ENCODE assay signal across 19 cellular contexts in genomic region chr15:84699538-84700191, GRCh38. TPM values are rescaled to one million over a fixed set of nuclear protein-coding genes. Genes with fewer than 3 reads are reported as not detected.
A peak's percentile ranks its signal among the peaks of the same experiment; 100 is the strongest.
DNase-seq lines count a peak whose midpoint lies in the region; ATAC-seq and TF ChIP-seq lines count a peak whose summit lies in the region.
"Had no signal": no experiment of that assay in that cellular context is flagged by ENCODE, and none has a peak within 500 bp of the region (broad histone marks: within the 10 kb centered on the region; RNA-seq: fewer than 3 reads in every experiment).

No MANE protein-coding gene starts in this region.

- no peak for TF ChIP-seq CTCF in endodermal cell (conservative IDR thresholded peaks at IDR 0.05)

- peaks cover 10% of the 10 kb centered on the region for H3K36me3 Mint-ChIP-seq in activated CD4-positive, alpha-beta T cell treated with anti-CD3 and anti-CD28 coated beads for 36 hours (ENCODE audit: low read depth)
- H3K36me3 Mint-ChIP-seq in endodermal cell (ENCODE audit: low read depth), result peaks cover 6% of the 10 kb centered on the region
- peaks cover 12% of the 10 kb centered on the region for H3K36me3 Mint-ChIP-seq in T-helper 2 cell treated with Interferon-gamma antibody and Interleukin-4, amounts not matched to agents 5 μg/mL and 100 μg/mL, for 36 hours (ENCODE audit: low read depth)

- peak; percentile 76 for ATAC-seq in activated CD4-positive, alpha-beta T cell treated with anti-CD3 and anti-CD28 coated beads for 36 hours
- ATAC-seq in stimulated activated naive CD8-positive, alpha-beta T cell treated with anti-CD3 and anti-CD28 coated beads, Interleukin-15, Interleukin-2, amounts not matched to agents 100 U/mL and 50 U/mL, for 24 hours, result peak; percentile 90
- ATAC-seq in stimulated activated naive CD8-positive, alpha-beta T cell treated with anti-CD3 and anti-CD28 coated beads, Interleukin-15, amount 100 ng/mL, for 72 hours, result no peak
- ATAC-seq: heart right ventricle had no signal

- POLR2A ChIA-PET in activated CD4-positive, alpha-beta T cell treated with anti-CD3 and anti-CD28 coated beads for 36 hours (lab: Charles Lee), result interaction anchor here (0.6 kb wide), 1 partner anchor 108 kb away, joined by 3 read pairs; no protein-coding TSS in a partner anchor

- H3K27me3 ChIP-seq in endodermal cell (ENCODE audit: control insufficient read depth, insufficient read depth, low read length, poor library complexity, severe bottlenecking), result no peaks in the 10 kb centered on the region
- H3K27me3 ChIP-seq: ascending aorta, heart right ventricle, SJCRH30 had no signal

- intact Hi-C loops in activated CD4-positive, alpha-beta T cell treated with anti-CD3 and anti-CD28 coated beads for 36 hours (cut with DNase I, micrococcal nuclease), result no loop called here

- DNase-seq in activated CD4-positive, alpha-beta T cell treated with anti-CD3 and anti-CD28 coated beads for 36 hours, result peak; percentile 24
- no peak for DNase-seq in activated CD4-positive, alpha-beta T cell treated with anti-CD3 and anti-CD28 coated beads, Interleukin-2, amount 50 U/mL, for 48 hours
- no peak for DNase-seq in stimulated activated naive CD8-positive, alpha-beta T cell treated with anti-CD3 and anti-CD28 coated beads, Interleukin-15, Interleukin-2, amounts not matched to agents 100 U/mL and 50 U/mL, for 24 hours
- no peak for DNase-seq in stimulated activated naive CD8-positive, alpha-beta T cell treated with anti-CD3 and anti-CD28 coated beads, Interleukin-15, amount 100 ng/mL, for 72 hours
- DNase-seq in endodermal cell, result no peak
- no peak for DNase-seq in T-helper 2 cell treated with Interferon-gamma antibody and Interleukin-4, amounts not matched to agents 5 μg/mL and 100 μg/mL, for 36 hours (ENCODE audit: low spot score)
- no peak for DNase-seq in HCEC 1CT
- DNase-seq in SK-N-DZ (ENCODE audit: low spot score), result no peak
- DNase-seq: activated CD4-positive, alpha-beta T cell treated with anti-CD3 and anti-CD28 coated beads for 1 hour; cerebellar nuclear complex; heart right ventricle; NCI-H1105 treated with DMSO at 0.1 percent for 48 hours; NCI-H69; PC-9; SJCRH30; stimulated activated CD4-positive, alpha-beta T cell treated with anti-CD3 and anti-CD28 coated beads, Interleukin-4, amount 100 ng/mL, for 1 hour had no signal

- H3K36me3 ChIP-seq in endodermal cell (ENCODE audit: control insufficient read depth, insufficient read depth, low read length), result peaks cover 20% of the 10 kb centered on the region
- H3K36me3 ChIP-seq: ascending aorta, heart right ventricle, thoracic aorta had no signal

- H3K9me3 Mint-ChIP-seq in activated CD4-positive, alpha-beta T cell treated with anti-CD3 and anti-CD28 coated beads for 36 hours (ENCODE audit: low read depth), result no peaks in the 10 kb centered on the region
- no peaks in the 10 kb centered on the region for H3K9me3 Mint-ChIP-seq in stimulated activated naive CD8-positive, alpha-beta T cell treated with anti-CD3 and anti-CD28 coated beads, Interleukin-15, amount 100 ng/mL, for 72 hours
- H3K9me3 Mint-ChIP-seq in endodermal cell, result no peaks in the 10 kb centered on the region
- no peaks in the 10 kb centered on the region for H3K9me3 Mint-ChIP-seq in T-helper 2 cell treated with Interferon-gamma antibody and Interleukin-4, amounts not matched to agents 5 μg/mL and 100 μg/mL, for 36 hours

- H3K27ac Mint-ChIP-seq in activated CD4-positive, alpha-beta T cell treated with anti-CD3 and anti-CD28 coated beads for 36 hours, result peak overlapping the region; percentile 76
- no peak overlapping the region for H3K27ac Mint-ChIP-seq in stimulated activated naive CD8-positive, alpha-beta T cell treated with anti-CD3 and anti-CD28 coated beads, Interleukin-15, amount 100 ng/mL, for 72 hours
- peak overlapping the region; percentile 53 for H3K27ac Mint-ChIP-seq in endodermal cell
- H3K27ac Mint-ChIP-seq in T-helper 2 cell treated with Interferon-gamma antibody and Interleukin-4, amounts not matched to agents 5 μg/mL and 100 μg/mL, for 36 hours, result no peak overlapping the region

- no peak overlapping the region for H3K9ac ChIP-seq in endodermal cell (ENCODE audit: extremely low read depth, low read length, poor library complexity, severe bottlenecking)
- H3K9ac ChIP-seq: parathyroid adenoma had no signal

- H3K27ac ChIP-seq in endodermal cell (ENCODE audit: low read depth, low read length), result no peak overlapping the region
- H3K27ac ChIP-seq: ascending aorta, heart right ventricle, parathyroid adenoma, PC-9, SJCRH30, thoracic aorta had no signal

- H3K4me3 ChIP-seq in endodermal cell (ENCODE audit: low read length), result no peak overlapping the region
- H3K4me3 ChIP-seq: ascending aorta, heart right ventricle, PC-9, SJCRH30, thoracic aorta had no signal

- H3K9me3 ChIP-seq in endodermal cell (ENCODE audit: control insufficient read depth, low read length), result no peaks in the 10 kb centered on the region
- H3K9me3 ChIP-seq: ascending aorta, heart right ventricle, SJCRH30, thoracic aorta had no signal

- 95 to 96% methylated on average over 6 to 7 of the region's 8 CpGs for WGBS in endodermal cell (ENCODE audit: insufficient coverage in 1 of 2, insufficient read length in 1 of 2), 2 experiments

- H3K27me3 Mint-ChIP-seq in activated CD4-positive, alpha-beta T cell treated with anti-CD3 and anti-CD28 coated beads for 36 hours, result no peaks in the 10 kb centered on the region
- H3K27me3 Mint-ChIP-seq in stimulated activated naive CD8-positive, alpha-beta T cell treated with anti-CD3 and anti-CD28 coated beads, Interleukin-15, amount 100 ng/mL, for 72 hours, result no peaks in the 10 kb centered on the region
- H3K27me3 Mint-ChIP-seq in endodermal cell (ENCODE audit: insufficient read depth), result no peaks in the 10 kb centered on the region
- no peaks in the 10 kb centered on the region for H3K27me3 Mint-ChIP-seq in T-helper 2 cell treated with Interferon-gamma antibody and Interleukin-4, amounts not matched to agents 5 μg/mL and 100 μg/mL, for 36 hours (ENCODE audit: low read depth)

- CTCF ChIA-PET in activated CD4-positive, alpha-beta T cell treated with anti-CD3 and anti-CD28 coated beads for 36 hours (lab: Charles Lee), result no interaction called here

- H3K4me1 Mint-ChIP-seq in activated CD4-positive, alpha-beta T cell treated with anti-CD3 and anti-CD28 coated beads for 36 hours, result peaks cover 63% of the 10 kb centered on the region
- peaks cover 51% of the 10 kb centered on the region for H3K4me1 Mint-ChIP-seq in stimulated activated naive CD8-positive, alpha-beta T cell treated with anti-CD3 and anti-CD28 coated beads, Interleukin-15, amount 100 ng/mL, for 72 hours
- no peaks in the 10 kb centered on the region for H3K4me1 Mint-ChIP-seq in endodermal cell
- H3K4me1 Mint-ChIP-seq in T-helper 2 cell treated with Interferon-gamma antibody and Interleukin-4, amounts not matched to agents 5 μg/mL and 100 μg/mL, for 36 hours (ENCODE audit: low read depth), result peaks cover 30% of the 10 kb centered on the region

- peak overlapping the region; percentile 13 for H3K4me3 Mint-ChIP-seq in activated CD4-positive, alpha-beta T cell treated with anti-CD3 and anti-CD28 coated beads for 36 hours
- H3K4me3 Mint-ChIP-seq in stimulated activated naive CD8-positive, alpha-beta T cell treated with anti-CD3 and anti-CD28 coated beads, Interleukin-15, amount 100 ng/mL, for 72 hours, result no peak overlapping the region
- no peak overlapping the region for H3K4me3 Mint-ChIP-seq in endodermal cell
- H3K4me3 Mint-ChIP-seq in T-helper 2 cell treated with Interferon-gamma antibody and Interleukin-4, amounts not matched to agents 5 μg/mL and 100 μg/mL, for 36 hours, result no peak overlapping the region

- H3K4me1 ChIP-seq in endodermal cell (ENCODE audit: control insufficient read depth, insufficient read depth, low read length), result peaks cover 2% of the 10 kb centered on the region
- H3K4me1 ChIP-seq: SJCRH30 had no signal

RNA-seq across cellular contexts. Expression of gene SEC11A, which starts 16.3 kb away (rescaled TPM):
- total RNA-seq in activated CD4-positive, alpha-beta T cell treated with anti-CD3 and anti-CD28 coated beads for 36 hours, result 100 to 1,000 TPM in 1 of 2 experiments, 10 to 100 TPM in 1; 66.6 to 111 TPM
- total RNA-seq in endodermal cell, result 100 to 1,000 TPM; 192 to 197 TPM
- polyA plus RNA-seq in endodermal cell (2013, experiment 1 of 2), result 227 TPM
- 194 TPM for polyA plus RNA-seq in endodermal cell (2013, experiment 2 of 2)
- polyA plus RNA-seq in SK-N-DZ (2014; cell fraction: cytosol; rRNA removed), result 356 and 384 TPM in 2 replicates
- polyA plus RNA-seq in SK-N-DZ (2014; cell fraction: nucleus; rRNA removed), result 132 and 178 TPM in 2 replicates

RNA-seq across cellular contexts. Expression of gene NMB, which starts 41.7 kb away (rescaled TPM):
- total RNA-seq in activated CD4-positive, alpha-beta T cell treated with anti-CD3 and anti-CD28 coated beads for 36 hours, result 1 to 10 TPM; 2.7 to 4.0 TPM
- 1 to 10 TPM; 5.3 to 7.3 TPM for total RNA-seq in endodermal cell
- polyA plus RNA-seq in endodermal cell (2013, experiment 1 of 2), result 11.8 TPM
- 10.0 TPM for polyA plus RNA-seq in endodermal cell (2013, experiment 2 of 2)
- polyA plus RNA-seq in SK-N-DZ (2014; cell fraction: cytosol; rRNA removed), result 4.5 and 5.5 TPM in 2 replicates
- 3.5 and 9.3 TPM in 2 replicates for polyA plus RNA-seq in SK-N-DZ (2014; cell fraction: nucleus; rRNA removed)

RNA-seq across cellular contexts. Expression of gene WDR73, which starts 45.6 kb away (rescaled TPM):
- 10 to 100 TPM; 12.4 to 13.3 TPM for total RNA-seq in activated CD4-positive, alpha-beta T cell treated with anti-CD3 and anti-CD28 coated beads for 36 hours
- total RNA-seq in endodermal cell, result 10 to 100 TPM; 44.1 to 46.8 TPM
- polyA plus RNA-seq in endodermal cell (2013, experiment 1 of 2), result 37.9 TPM
- 32.1 TPM for polyA plus RNA-seq in endodermal cell (2013, experiment 2 of 2)
- 24.1 and 34.5 TPM in 2 replicates for polyA plus RNA-seq in SK-N-DZ (2014; cell fraction: cytosol; rRNA removed)
- 57.5 and 59.6 TPM in 2 replicates for polyA plus RNA-seq in SK-N-DZ (2014; cell fraction: nucleus; rRNA removed)

RNA-seq across cellular contexts. Expression of gene ZNF592, which starts 48.7 kb away (rescaled TPM):
- 10 to 100 TPM; 25.5 to 30.8 TPM for total RNA-seq in activated CD4-positive, alpha-beta T cell treated with anti-CD3 and anti-CD28 coated beads for 36 hours
- total RNA-seq in endodermal cell, result 10 to 100 TPM; 33.3 to 35.2 TPM
- 25.4 TPM for polyA plus RNA-seq in endodermal cell (2013, experiment 1 of 2)
- polyA plus RNA-seq in endodermal cell (2013, experiment 2 of 2), result 23.1 TPM
- polyA plus RNA-seq in SK-N-DZ (2014; cell fraction: cytosol; rRNA removed), result 8.3 and 8.5 TPM in 2 replicates
- polyA plus RNA-seq in SK-N-DZ (2014; cell fraction: nucleus; rRNA removed), result 7.3 and 12.6 TPM in 2 replicates

Comparison
In these comparisons a context has a peak if more than half of its experiments do, and no peak if none do; other contexts are left out.
1. H3K27ac Mint-ChIP-seq: peak in activated CD4-positive, alpha-beta T cell treated with anti-CD3 and anti-CD28 coated beads for 36 hours (single experiment) and endodermal cell (single experiment); none in stimulated activated naive CD8-positive, alpha-beta T cell treated with anti-CD3 and anti-CD28 coated beads, Interleukin-15, amount 100 ng/mL, for 72 hours (0 of 2) and T-helper 2 cell treated with Interferon-gamma antibody and Interleukin-4, amounts not matched to agents 5 μg/mL and 100 μg/mL, for 36 hours (single experiment).